19 cellular contexts compared by ENCODE assay signal in the genomic region with DNA sequence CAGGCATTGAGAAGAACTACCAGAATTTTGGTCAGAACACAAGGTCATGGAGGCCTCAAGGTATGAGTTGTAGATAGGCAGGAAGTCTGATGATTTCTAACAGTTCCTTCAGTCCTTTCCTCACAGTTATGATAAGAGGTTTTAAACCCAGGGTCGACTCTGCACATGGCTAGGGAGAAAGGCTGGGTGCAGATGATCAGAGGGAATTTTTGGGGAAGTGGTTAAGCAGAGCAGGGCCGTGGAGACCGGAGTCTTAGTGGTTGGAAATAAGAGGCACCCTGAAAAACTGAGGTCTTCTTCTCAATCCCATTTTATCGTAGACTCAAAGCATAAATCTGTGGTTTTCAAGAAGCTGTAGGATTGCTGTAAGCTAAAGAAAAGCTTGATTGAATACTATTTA.
DNase-seq lines count a peak whose midpoint lies in the region; ATAC-seq, FAIRE-seq and TF ChIP-seq lines count a peak whose summit lies in the region.
"Had no signal": no experiment of that assay in that cellular context is flagged by ENCODE, and none has a peak within 500 bp of the region (broad histone marks: within the 10 kb centered on the region; RNA-seq: fewer than 3 reads in every experiment).

No MANE protein-coding gene starts in this region.

- 90% methylated on average over 4 of the region's 4 CpGs for WGBS in hepatocyte (ENCODE audit: low lambda C conversion rate, missing lambda C conversion rate)

- H3K4me3 Mint-ChIP-seq in memory B cell = no peak overlapping the region
- H3K4me3 Mint-ChIP-seq: CD14-positive monocyte; GM23338; T-helper 1 cell treated with Interleukin-12 subunit alpha and Interleukin-12 subunit beta and Interleukin-4 antibody, amounts not matched to agents 30 μg/mL and 1 μg/mL, for 36 hours had no signal

- peak; percentile 56 for FAIRE-seq in GM12892 (lab: Jason Lieb, UNC)
- FAIRE-seq: GM19239 had no signal

- H3K27me3 Mint-ChIP-seq in memory B cell = peaks cover 6% of the 10 kb centered on the region

- H3K9me3 ChIP-seq in Loucy (ENCODE audit: insufficient read depth, low read depth, low read length) (no peaks in the 10 kb centered on the region), hepatocyte (ENCODE audit: low read depth) (no peaks in the 10 kb centered on the region), colonic mucosa (no peaks in the 10 kb centered on the region)

- H3K27me3 ChIP-seq in Loucy (ENCODE audit: insufficient read depth, low read length, poor library complexity, severe bottlenecking) (no peaks in the 10 kb centered on the region), hepatocyte (no peaks in the 10 kb centered on the region), colonic mucosa (no peaks in the 10 kb centered on the region)

- H3K36me3 Mint-ChIP-seq in memory B cell = peaks cover 2% of the 10 kb centered on the region
- H3K36me3 Mint-ChIP-seq: CD14-positive monocyte had no signal

- TF ChIP-seq POLR2A in GM12892 (IDR thresholded peaks at IDR 0.05; ENCODE audit: low read depth, low read length) = no peak

- H2AFZ ChIP-seq in Loucy (ENCODE audit: low read length) (0 out of 2 replicates have a peak overlapping the region, but pooled peaks have one; percentile 45), hepatocyte (no peak overlapping the region)
- H2AFZ ChIP-seq: GM23338 had no signal

- H3K36me3 ChIP-seq in Loucy (ENCODE audit: insufficient read depth, low read length) (no peaks in the 10 kb centered on the region), hepatocyte (replicated peaks; ENCODE audit: insufficient read depth, low read depth) (no peaks in the 10 kb centered on the region), colonic mucosa (no peaks in the 10 kb centered on the region)

- TF ChIP-seq CTCF in Loucy (conservative IDR thresholded peaks at IDR 0.05; ENCODE audit: low read length) = no peak
- TF ChIP-seq CTCF in hepatocyte (IDR thresholded peaks at IDR 0.05; ENCODE audit: poor library complexity) = no peak
- no peak for TF ChIP-seq CTCF in colonic mucosa (IDR thresholded peaks at IDR 0.05)

- H3K9me3 Mint-ChIP-seq in memory B cell = peaks cover 1% of the 10 kb centered on the region
- H3K9me3 Mint-ChIP-seq: GM23338; T-helper 1 cell treated with Interleukin-12 subunit alpha and Interleukin-12 subunit beta and Interleukin-4 antibody, amounts not matched to agents 30 μg/mL and 1 μg/mL, for 36 hours had no signal

- H3K4me1 Mint-ChIP-seq in memory B cell = no peaks in the 10 kb centered on the region
- H3K4me1 Mint-ChIP-seq: CD14-positive monocyte had no signal

- DNase-seq in GM12892 (ENCODE audit: insufficient read length) (no peak), UCSD-AML1 (lab: John Stamatoyannopoulos, UW; ENCODE audit: unreplicated experiment) (peak; percentile 6), memory B cell (ENCODE audit: low spot score in 2 of 2) (no peak), hepatocyte (ENCODE audit: low spot score) (no peak), colonic mucosa (no peak)
- DNase-seq: ACHN, DMS79 treated with DMSO at 0.1 percent for 48 hours, NCI-H1105, NCI-H1694 treated with DMSO at 0.1 percent for 48 hours, NCI-H510A, NCI-H748 treated with DMSO at 0.1 percent for 48 hours, SHP77 had no signal

- H3K27ac Mint-ChIP-seq in memory B cell = peak overlapping the region; percentile 21
- H3K27ac Mint-ChIP-seq: GM23338; T-helper 1 cell treated with Interleukin-12 subunit alpha and Interleukin-12 subunit beta and Interleukin-4 antibody, amounts not matched to agents 30 μg/mL and 1 μg/mL, for 36 hours had no signal

- H3K4me1 ChIP-seq in Loucy (ENCODE audit: insufficient read depth, low read length, poor library complexity, severe bottlenecking) (no peaks in the 10 kb centered on the region), hepatocyte (ENCODE audit: insufficient read depth) (no peaks in the 10 kb centered on the region), colonic mucosa (no peaks in the 10 kb centered on the region)

- H3K27ac ChIP-seq in hepatocyte = no peak overlapping the region
- no peak overlapping the region for H3K27ac ChIP-seq in colonic mucosa

- H3K9ac ChIP-seq in Loucy (ENCODE audit: low read depth, low read length, poor library complexity, severe bottlenecking) (no peak overlapping the region), colonic mucosa (ENCODE audit: low read depth in 2 of 2, low read length in 2 of 2) (no peak overlapping the region)

- H3K79me2 ChIP-seq in Loucy (ENCODE audit: insufficient read depth, low read length) (no peaks in the 10 kb centered on the region), hepatocyte (no peaks in the 10 kb centered on the region)

- H3K9me2 ChIP-seq in Loucy (replicated peaks; ENCODE audit: low read depth, low read length) = no peaks in the 10 kb centered on the region
- no peaks in the 10 kb centered on the region for H3K9me2 ChIP-seq in hepatocyte (replicated peaks; ENCODE audit: insufficient read depth)

- intact Hi-C loops in colonic mucosa (cut with DNase I) = no loop called here

- no peaks in the 10 kb centered on the region for H3F3A ChIP-seq in Loucy (ENCODE audit: low read depth)

- H3K4me3 ChIP-seq in Loucy (ENCODE audit: low read length, poor library complexity, severe bottlenecking) (no peak overlapping the region), hepatocyte (no peak overlapping the region), colonic mucosa (no peak overlapping the region)
- H3K4me3 ChIP-seq: GM23338 had no signal

- H3K4me2 ChIP-seq in Loucy (ENCODE audit: low read depth, low read length, poor library complexity, severe bottlenecking) (no peak overlapping the region), hepatocyte (no peak overlapping the region)
- H3K4me2 ChIP-seq: GM23338 had no signal

- no peaks in the 10 kb centered on the region for H4K20me1 ChIP-seq in Loucy (ENCODE audit: insufficient read depth, low read length, poor library complexity, severe bottlenecking)
- no peaks in the 10 kb centered on the region for H4K20me1 ChIP-seq in hepatocyte (ENCODE audit: insufficient read depth, poor library complexity, severe bottlenecking)

- ATAC-seq in memory B cell (ENCODE audit: low read depth) = no peak
- no peak for ATAC-seq in HG02870 (IDR thresholded peaks at IDR 0.05; ENCODE audit: unreplicated experiment)
- ATAC-seq: GM23338, SK-N-SH treated with all-trans-retinoic acid at 6 μM for 48 hours had no signal
